ENCODE assay signal across 9 cellular contexts in the genomic region with DNA sequence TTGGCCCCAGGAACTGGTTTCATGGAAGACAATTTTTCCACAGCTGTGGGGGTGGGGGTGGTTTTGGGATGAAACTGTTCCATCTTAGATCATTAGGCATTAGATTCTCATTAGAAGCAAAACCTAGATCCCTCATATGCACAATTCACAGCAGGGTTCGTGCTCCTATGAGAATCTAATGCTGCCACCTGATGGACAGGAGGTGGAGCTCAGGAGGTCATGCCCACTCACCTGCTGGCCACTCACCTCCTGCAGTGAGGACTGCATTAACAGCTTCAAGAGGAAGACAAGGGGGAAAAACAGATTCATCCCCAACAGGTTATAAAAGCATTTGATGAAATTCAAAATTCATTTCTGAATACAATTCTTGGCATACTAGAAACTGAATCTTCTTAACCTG. TPM values are rescaled to one million over a fixed set of nuclear protein-coding genes. Genes with fewer than 3 reads are reported as not detected.
DNase-seq lines count a peak whose midpoint lies in the region; ATAC-seq and TF ChIP-seq lines count a peak whose summit lies in the region.
"Had no signal": no experiment of that assay in that cellular context is flagged by ENCODE, and none has a peak within 500 bp of the region (broad histone marks: within the 10 kb centered on the region; RNA-seq: fewer than 3 reads in every experiment).

No MANE protein-coding gene starts in this region.

- no peaks in the 10 kb centered on the region for H3K4me1 ChIP-seq in PC-9 (replicated peaks; ENCODE audit: insufficient read depth)

- no peak for ATAC-seq in GM19395 (IDR thresholded peaks at IDR 0.05; ENCODE audit: unreplicated experiment)
- no peak for ATAC-seq in GM21381 (IDR thresholded peaks at IDR 0.05; ENCODE audit: unreplicated experiment)

- no TSS peak for BruUV-seq in PC-9 (replicated peaks; lab: Mats Ljungman, UMichigan)

- no peak overlapping the region for H2AFZ ChIP-seq in PC-9

- H3K9me3 ChIP-seq in PC-9 (ENCODE audit: insufficient read depth, low read depth) = no peaks in the 10 kb centered on the region

- no peak for TF ChIP-seq POLR2A in lower leg skin (IDR thresholded peaks at IDR 0.05)

- CTCF ChIA-PET in PC-9 (lab: Charles Lee) = interaction anchor here (0.6 to 1.7 kb wide), 12 partner anchors 10 to 704 kb away, joined by 3 to 12 read pairs (median 4); no protein-coding TSS in a partner anchor

- POLR2A ChIA-PET in PC-9 (lab: Charles Lee; ENCODE audit: unreplicated experiment) = interaction anchor here (0.5 to 0.6 kb wide), 2 partner anchors 98 to 168 kb away, joined by 3 read pairs; no protein-coding TSS in a partner anchor

- no peaks in the 10 kb centered on the region for H3K79me2 ChIP-seq in PC-9 (ENCODE audit: low read depth)

- H3K27ac ChIP-seq in PC-9 = no peak overlapping the region
- H3K27ac ChIP-seq: cardiac muscle cell had no signal

- 67 to 77% methylated on average over 1 of the region's 1 CpG for WGBS in lower leg skin, 2 donors

- peaks cover 13% of the 10 kb centered on the region; the same call in 1 of the 2 replicates for H3F3A ChIP-seq in PC-9 (ENCODE audit: insufficient read depth, low read depth)

- no peaks in the 10 kb centered on the region; the same call in 1 of the 2 replicates for H3K36me3 ChIP-seq in PC-9 (ENCODE audit: low read depth)

- DNase-seq in A172 (ENCODE audit: low spot score) = peak; percentile 29
- peak; percentile 48 to 64 for DNase-seq in PC-9
- no peak for DNase-seq in fibroblast of villous mesenchyme (ENCODE audit: low read depth)
- DNase-seq in lower leg skin (ENCODE audit: low spot score in 2 of 2) = no peak
- no peak for DNase-seq in stimulated activated CD4-positive, alpha-beta T cell treated with anti-CD3 and anti-CD28 coated beads, Interleukin-1b, Interleukin-23, amount 100 ng/mL, for 48 hours

- H4K20me1 ChIP-seq in PC-9 (ENCODE audit: insufficient read depth) = peaks cover 9% of the 10 kb centered on the region

- intact Hi-C loops in PC-9 (cut with micrococcal nuclease; ENCODE audit: unreplicated experiment) (loop anchor here (1.0 to 5.0 kb wide), 5 partner anchors 36 to 747 kb away; partner anchors contain the start of genes FARP2 and STK25), lower leg skin (cut with DNase I; ENCODE audit: low total_unique reads) (no loop called here)

- H3K9me2 ChIP-seq in PC-9 (ENCODE audit: insufficient read depth) = no peaks in the 10 kb centered on the region

- H3K27me3 ChIP-seq in PC-9 (ENCODE audit: insufficient read depth, low read depth) = no peaks in the 10 kb centered on the region
- H3K27me3 ChIP-seq: cardiac muscle cell had no signal

- H3K4me2 ChIP-seq in PC-9 = no peak overlapping the region

- 0 out of 2 replicates have a peak, but pooled peaks have one; percentile 9 for TF ChIP-seq CTCF in GM12874 (IDR thresholded peaks at IDR 0.05; ENCODE audit: insufficient read depth, low read depth, low read length)
- peak; percentile 61; the same call in 1 of the 2 replicates for TF ChIP-seq CTCF in PC-9 (conservative IDR thresholded peaks at IDR 0.05)
- peak; percentile 27 for TF ChIP-seq CTCF in fibroblast of villous mesenchyme (IDR thresholded peaks at IDR 0.05; ENCODE audit: insufficient read depth, low read depth, low read length)
- TF ChIP-seq CTCF in lower leg skin (IDR thresholded peaks at IDR 0.05) = no peak

- no peak overlapping the region for H3K4me3 ChIP-seq in PC-9
- no peak overlapping the region for H3K4me3 ChIP-seq in fibroblast of villous mesenchyme (ENCODE audit: low read depth, low read length)
- H3K4me3 ChIP-seq in lower leg skin (ENCODE audit: low read depth, poor library complexity, severe bottlenecking) = no peak overlapping the region
- H3K4me3 ChIP-seq: cardiac muscle cell had no signal

RNA-seq across cellular contexts. Expression of gene THAP4, which starts 38.5 kb away (rescaled TPM):
- total RNA-seq in A172 (2014; rRNA removed; shearing (Covaris generic)) = 80.6 and 85.7 TPM in 2 replicates
- total RNA-seq in PC-9 (2021) (78.2 and 94.8 TPM in 2 replicates), fibroblast of villous mesenchyme (35.4 and 36.7 TPM in 2 replicates), lower leg skin (10 to 100 TPM; 52.4 to 60.7 (median 58.3) TPM)

RNA-seq across cellular contexts. Expression of gene ATG4B, which starts 39.0 kb away (rescaled TPM):
- total RNA-seq in A172 (2014; rRNA removed; shearing (Covaris generic)) = 111 and 132 TPM in 2 replicates
- total RNA-seq in PC-9 (2021) (162 and 177 TPM in 2 replicates), fibroblast of villous mesenchyme (36.7 and 47.1 TPM in 2 replicates), lower leg skin (10 to 100 TPM; 48.4 to 86.2 (median 63.3) TPM)

RNA-seq across cellular contexts. Expression of gene BOK, which starts 39.9 kb away (rescaled TPM):
- 0.07 and 0.60 TPM in 2 replicates for total RNA-seq in A172 (2014; rRNA removed; shearing (Covaris generic))
- total RNA-seq in PC-9 (2021) = 72.8 and 107 TPM in 2 replicates
- 42.2 and 54.0 TPM in 2 replicates for total RNA-seq in fibroblast of villous mesenchyme
- total RNA-seq in lower leg skin = 10 to 100 TPM; 44.2 to 59.9 (median 54.7) TPM

Comparison
In these comparisons a context has a peak if more than half of its experiments do, and no peak if none do; other contexts are left out.
1. DNase-seq: peak in A172 (single experiment) and PC-9 (2 of 2); none in fibroblast of villous mesenchyme (single experiment), lower leg skin (0 of 2) and stimulated activated CD4-positive, alpha-beta T cell treated with anti-CD3 and anti-CD28 coated beads, Interleukin-1b, Interleukin-23, amount 100 ng/mL, for 48 hours (single experiment).
2. CTCF ChIP-seq: peak in GM12874 (single experiment), PC-9 (single experiment) and fibroblast of villous mesenchyme (single experiment); none in lower leg skin (0 of 3).
3. RNA of gene BOK, which starts 39.9 kb away (total RNA-seq): 72.8 to 107 TPM in PC-9, 44.2 to 59.9 TPM in lower leg skin and 42.2 to 54.0 TPM in fibroblast of villous mesenchyme; 0.07 to 0.60 TPM in A172; every median in the first group is over 10 times any median in the second.